In the genomic region with DNA sequence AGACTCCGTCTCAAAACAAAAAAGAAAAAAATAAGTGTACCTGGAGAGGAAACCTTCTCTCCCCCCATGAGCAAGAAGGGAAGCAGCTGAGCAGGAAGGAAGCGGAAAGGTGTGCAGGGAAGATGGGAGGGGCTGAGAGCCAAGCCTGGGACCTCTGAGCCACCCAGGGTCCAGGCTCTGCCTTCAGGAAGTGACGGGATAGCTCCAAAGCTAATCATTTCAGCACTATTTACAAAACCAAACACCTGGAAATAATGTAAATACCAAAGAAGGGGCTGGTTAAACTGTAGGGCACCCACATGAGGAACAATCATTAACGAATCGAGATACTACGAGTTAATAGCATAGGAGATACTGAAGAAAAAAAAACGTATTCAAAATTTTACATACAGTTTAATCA, we compare ENCODE assay signal across 15 cellular contexts. TPM values are rescaled to one million over a fixed set of nuclear protein-coding genes. Genes with fewer than 3 reads are reported as not detected.
DNase-seq lines count a peak whose midpoint lies in the region; ATAC-seq and TF ChIP-seq lines count a peak whose summit lies in the region.
"Had no signal": no experiment of that assay in that cellular context is flagged by ENCODE, and none has a peak within 500 bp of the region (broad histone marks: within the 10 kb centered on the region; RNA-seq: fewer than 3 reads in every experiment).

No MANE protein-coding gene starts in this region.

- H3K27me3 Mint-ChIP-seq in activated naive CD8-positive, alpha-beta T cell treated with anti-CD3 and anti-CD28 coated beads, Interleukin-2, amount 50 U/mL, for 24 hours: no peaks in the 10 kb centered on the region
- peaks cover 9% of the 10 kb centered on the region for H3K27me3 Mint-ChIP-seq in neural progenitor cell (ENCODE audit: insufficient read depth, low read depth)

- H3F3A ChIP-seq in neural progenitor cell (ENCODE audit: low read depth): no peaks in the 10 kb centered on the region

- H3K27ac ChIP-seq in HUES6 (ENCODE audit: low read depth, low read length) (0 out of 2 replicates have a peak overlapping the region, but pooled peaks have one; percentile 42), mucosa of rectum (ENCODE audit: low read depth in 2 of 2, low read length in 2 of 2) (peak overlapping the region; percentile 63 to 76), neural progenitor cell (no peak overlapping the region)
- H3K27ac ChIP-seq: 22Rv1, C4-2B, KMS-11 had no signal

- H4K20me1 ChIP-seq in neural progenitor cell (ENCODE audit: low read depth): no peaks in the 10 kb centered on the region

- H3K9ac ChIP-seq in HUES6 (ENCODE audit: low read length) (no peak overlapping the region), mucosa of rectum (ENCODE audit: low read depth in 1 of 2, low read length in 2 of 2) (peak overlapping the region in 1 of 2 donors; percentile 1), neural progenitor cell (no peak overlapping the region)
- H3K9ac ChIP-seq: KMS-11 had no signal

- no peak overlapping the region for H3K4me3 Mint-ChIP-seq in activated naive CD8-positive, alpha-beta T cell treated with anti-CD3 and anti-CD28 coated beads, Interleukin-2, amount 50 U/mL, for 24 hours
- no peak overlapping the region for H3K4me3 Mint-ChIP-seq in neural progenitor cell

- peaks cover 48% of the 10 kb centered on the region for H3K4me1 Mint-ChIP-seq in activated naive CD8-positive, alpha-beta T cell treated with anti-CD3 and anti-CD28 coated beads, Interleukin-2, amount 50 U/mL, for 24 hours
- H3K4me1 Mint-ChIP-seq in neural progenitor cell: peaks cover 8% of the 10 kb centered on the region

- no peak for TF ChIP-seq CTCF in neural progenitor cell (IDR thresholded peaks at IDR 0.05)

- no peaks in the 10 kb centered on the region for H3K79me2 ChIP-seq in neural progenitor cell (ENCODE audit: low read depth)

- H3K9me3 Mint-ChIP-seq in activated naive CD8-positive, alpha-beta T cell treated with anti-CD3 and anti-CD28 coated beads, Interleukin-2, amount 50 U/mL, for 24 hours: no peaks in the 10 kb centered on the region
- H3K9me3 Mint-ChIP-seq in neural progenitor cell: no peaks in the 10 kb centered on the region

- H3K36me3 Mint-ChIP-seq in activated naive CD8-positive, alpha-beta T cell treated with anti-CD3 and anti-CD28 coated beads, Interleukin-2, amount 50 U/mL, for 24 hours (ENCODE audit: low read depth): peaks cover 2% of the 10 kb centered on the region
- H3K36me3 Mint-ChIP-seq in neural progenitor cell: no peaks in the 10 kb centered on the region

- DNase-seq in DMS153 (lab: John Stamatoyannopoulos, UW): peak; percentile 56
- no peak for DNase-seq in DMS153 treated with DMSO at 0.1 percent for 48 hours (lab: John Stamatoyannopoulos, UW; ENCODE audit: unreplicated experiment)
- DNase-seq in activated naive CD8-positive, alpha-beta T cell treated with anti-CD3 and anti-CD28 coated beads, Interleukin-2, amount 50 U/mL, for 24 hours: no peak
- DNase-seq in stimulated activated CD4-positive, alpha-beta T cell treated with anti-CD3 and anti-CD28 coated beads, Interleukin-4, amount 100 ng/mL, for 1 hour: no peak
- DNase-seq in activated gamma-delta T cell (lab: John Stamatoyannopoulos, UW): no peak
- no peak for DNase-seq in neural progenitor cell (ENCODE audit: low spot score)
- DNase-seq: GOT3; NCI-H187 treated with DMSO at 0.1 percent for 48 hours; stimulated activated naive CD4-positive, alpha-beta T cell treated with Interleukin-2 at 50 U/mL for 16 hours had no signal

- no peak overlapping the region for H3K4me3 ChIP-seq in HUES6 (ENCODE audit: low read depth, low read length)
- peak overlapping the region in 1 of 2 donors; percentile 7 for H3K4me3 ChIP-seq in mucosa of rectum (ENCODE audit: low read length in 2 of 2)
- no peak overlapping the region for H3K4me3 ChIP-seq in neural progenitor cell

- no peak for ATAC-seq in activated naive CD8-positive, alpha-beta T cell treated with anti-CD3 and anti-CD28 coated beads, Interleukin-2, amount 50 U/mL, for 24 hours
- ATAC-seq: left lobe of liver had no signal

- no peak overlapping the region for H3K4me2 ChIP-seq in neural progenitor cell
- H3K4me2 ChIP-seq: KMS-11 had no signal

- H3K4me1 ChIP-seq in HUES6 (ENCODE audit: control insufficient read depth, insufficient read depth, low read length) (peaks cover 64% of the 10 kb centered on the region), mucosa of rectum (ENCODE audit: control insufficient read depth in 2 of 2, insufficient read depth in 2 of 2, low read length in 2 of 2) (peaks cover 39 to 66% of the 10 kb centered on the region in 2 donors), neural progenitor cell (no peaks in the 10 kb centered on the region)

- H3K9me3 ChIP-seq in HUES6 (ENCODE audit: control insufficient read depth, insufficient read depth, low read depth, low read length): no peaks in the 10 kb centered on the region
- H3K9me3 ChIP-seq in mucosa of rectum (ENCODE audit: control insufficient read depth in 2 of 2, low read length in 2 of 2): no peaks in the 10 kb centered on the region
- no peaks in the 10 kb centered on the region for H3K9me3 ChIP-seq in neural progenitor cell (ENCODE audit: low read depth)

- H2AFZ ChIP-seq in neural progenitor cell (replicated peaks): no peak overlapping the region

- peaks cover 37% of the 10 kb centered on the region; the same call in 1 of the 2 replicates for H3K36me3 ChIP-seq in HUES6 (ENCODE audit: control insufficient read depth, insufficient read depth, low read length)
- peaks cover 3 to 4% of the 10 kb centered on the region in 2 donors for H3K36me3 ChIP-seq in mucosa of rectum (ENCODE audit: control insufficient read depth in 2 of 2, insufficient read depth in 2 of 2, low read length in 2 of 2)
- H3K36me3 ChIP-seq in neural progenitor cell: no peaks in the 10 kb centered on the region

- H3K27ac Mint-ChIP-seq in activated naive CD8-positive, alpha-beta T cell treated with anti-CD3 and anti-CD28 coated beads, Interleukin-2, amount 50 U/mL, for 24 hours: peak overlapping the region; percentile 6
- H3K27ac Mint-ChIP-seq in neural progenitor cell: no peak overlapping the region

- no peaks in the 10 kb centered on the region for H3K27me3 ChIP-seq in HUES6 (ENCODE audit: control insufficient read depth, insufficient read depth, low read length)
- no peaks in the 10 kb centered on the region for H3K27me3 ChIP-seq in mucosa of rectum (ENCODE audit: control insufficient read depth in 2 of 2, insufficient read depth in 2 of 2, low read length in 2 of 2)
- H3K27me3 ChIP-seq in neural progenitor cell: no peaks in the 10 kb centered on the region

RNA-seq across cellular contexts. Expression of a gene that starts 27.9 kb away (rescaled TPM):
- 1.0 and 1.8 TPM in 2 replicates for total RNA-seq in neural progenitor cell (ENCODE audit: low replicate concordance)
